ENCODE assay signal across 9 cellular contexts in the genomic region with DNA sequence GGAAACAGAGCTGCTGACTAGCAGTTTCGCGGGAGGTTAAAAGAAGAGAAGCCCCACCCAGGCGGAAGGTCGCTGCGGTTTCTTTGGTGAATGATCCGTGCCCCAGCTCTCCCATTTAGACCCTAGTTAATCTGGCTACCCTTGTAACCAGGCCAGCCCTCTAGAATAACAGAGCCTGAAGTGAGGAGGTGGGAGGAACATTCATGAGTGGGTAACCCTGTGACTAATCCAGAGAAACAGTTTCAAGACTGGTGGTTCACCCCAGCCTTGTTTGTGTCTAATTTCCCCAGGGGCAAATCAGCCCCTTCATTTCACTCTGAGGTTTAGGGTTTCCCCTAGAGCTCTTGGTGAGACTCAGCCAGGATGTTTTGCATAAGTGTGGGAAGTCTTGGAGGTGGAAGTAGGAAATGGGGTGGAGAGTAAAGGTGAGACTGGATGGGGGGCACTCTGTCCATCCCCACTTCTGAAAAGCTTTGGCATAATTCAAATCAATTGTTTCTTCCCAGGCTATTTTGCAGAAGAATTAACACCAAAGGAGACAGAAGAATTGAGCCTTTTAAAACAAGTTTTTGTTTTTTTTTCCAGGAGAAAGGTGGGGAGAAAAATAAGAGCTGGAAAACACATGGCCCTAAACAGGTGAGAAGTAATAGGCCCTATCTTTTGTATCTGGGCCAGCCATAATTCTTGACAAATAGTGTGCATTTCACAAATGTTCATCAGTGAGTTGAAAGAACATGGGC.
DNase-seq lines count a peak whose midpoint lies in the region; ATAC-seq lines count a peak whose summit lies in the region.
"Had no signal": no experiment of that assay in that cellular context is flagged by ENCODE, and none has a peak within 500 bp of the region (broad histone marks: within the 10 kb centered on the region; RNA-seq: fewer than 3 reads in every experiment).

No MANE protein-coding gene starts in this region.

- peaks cover 43% of the 10 kb centered on the region for H3K36me3 Mint-ChIP-seq in T-helper 2 cell treated with Interferon-gamma antibody and Interleukin-4, amounts not matched to agents 5 μg/mL and 100 μg/mL, for 36 hours (ENCODE audit: low read depth)

- peaks cover 49% of the 10 kb centered on the region for H3K9me3 Mint-ChIP-seq in T-helper 2 cell treated with Interferon-gamma antibody and Interleukin-4, amounts not matched to agents 5 μg/mL and 100 μg/mL, for 36 hours

- peak; percentile 76 for ATAC-seq in GM19372 (IDR thresholded peaks at IDR 0.05; ENCODE audit: low read depth, unreplicated experiment)
- ATAC-seq in HG03108 (IDR thresholded peaks at IDR 0.05; ENCODE audit: unreplicated experiment): peak; percentile 83
- ATAC-seq: right cardiac atrium had no signal

- peaks cover 64% of the 10 kb centered on the region for H3K4me1 Mint-ChIP-seq in T-helper 2 cell treated with Interferon-gamma antibody and Interleukin-4, amounts not matched to agents 5 μg/mL and 100 μg/mL, for 36 hours (ENCODE audit: low read depth)

- peak overlapping the region; percentile 83 for H3K27ac Mint-ChIP-seq in T-helper 2 cell treated with Interferon-gamma antibody and Interleukin-4, amounts not matched to agents 5 μg/mL and 100 μg/mL, for 36 hours

- peak; percentile 89 for DNase-seq in T-helper 2 cell treated with Interferon-gamma antibody and Interleukin-4, amounts not matched to agents 5 μg/mL and 100 μg/mL, for 36 hours (ENCODE audit: low spot score)
- DNase-seq in astrocyte of the hippocampus (ENCODE audit: low read depth, low spot score) (peak; percentile 59), occipital lobe (lab: John Stamatoyannopoulos, UW) (no peak), COR-L47 (lab: John Stamatoyannopoulos, UW) (no peak), SHP77 treated with DMSO at 0.1 percent for 48 hours (lab: John Stamatoyannopoulos, UW) (no peak)
- peak; percentile 38 to 70 (median 63) for DNase-seq in stimulated activated CD4-positive, alpha-beta T cell treated with anti-CD3 and anti-CD28 coated beads, TNF-alpha, amount 100 ng/mL, for 4 hours (ENCODE audit: low read depth in 3 of 3)

- H3K27me3 Mint-ChIP-seq in T-helper 2 cell treated with Interferon-gamma antibody and Interleukin-4, amounts not matched to agents 5 μg/mL and 100 μg/mL, for 36 hours (ENCODE audit: low read depth): peaks cover 15% of the 10 kb centered on the region

- peak overlapping the region; percentile 74 for H3K4me3 Mint-ChIP-seq in T-helper 2 cell treated with Interferon-gamma antibody and Interleukin-4, amounts not matched to agents 5 μg/mL and 100 μg/mL, for 36 hours

Comparison
In these comparisons a context has a peak if more than half of its experiments do, and no peak if none do; other contexts are left out.
1. DNase-seq: peak in T-helper 2 cell treated with Interferon-gamma antibody and Interleukin-4, amounts not matched to agents 5 μg/mL and 100 μg/mL, for 36 hours (single experiment), astrocyte of the hippocampus (single experiment) and stimulated activated CD4-positive, alpha-beta T cell treated with anti-CD3 and anti-CD28 coated beads, TNF-alpha, amount 100 ng/mL, for 4 hours (3 of 3); none in occipital lobe (single experiment), COR-L47 (single experiment) and SHP77 treated with DMSO at 0.1 percent for 48 hours (single experiment).